Comparison of ENCODE assay signal across 22 cellular contexts in the genomic region with DNA sequence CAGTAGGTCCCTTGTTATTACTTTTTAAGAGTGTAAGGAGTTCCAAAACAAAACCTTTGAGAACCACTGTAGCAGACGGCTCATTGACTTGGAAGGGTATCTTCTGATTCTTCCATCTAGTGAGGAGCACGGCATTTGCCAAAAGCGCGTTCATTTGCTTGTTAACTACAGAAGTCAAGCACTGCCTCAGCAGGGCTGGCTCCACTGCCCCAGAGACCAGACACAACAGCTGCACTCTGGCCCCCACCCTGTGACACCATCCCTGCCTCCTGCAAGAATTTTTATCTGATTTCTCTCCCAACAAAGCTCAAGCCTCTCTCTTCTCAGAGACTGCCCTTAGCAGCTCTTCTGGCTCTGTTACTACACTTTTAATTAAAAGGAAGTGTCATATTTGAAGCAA.
"Had no signal": no experiment of that assay in that cellular context is flagged by ENCODE, and none has a peak within 500 bp of the region (broad histone marks: within the 10 kb centered on the region; RNA-seq: fewer than 3 reads in every experiment).

No MANE protein-coding gene starts in this region.

- H3K9me3 ChIP-seq: gastrocnemius medialis, heart left ventricle, mucosa of descending colon, psoas muscle, stomach, testis, upper lobe of left lung had no signal

- H3K4me3 ChIP-seq: gastrocnemius medialis, heart left ventricle, lung, mucosa of descending colon, psoas muscle, stomach, testis, upper lobe of left lung had no signal

- H3K36me3 ChIP-seq: brain microvascular endothelial cell, gastrocnemius medialis, heart left ventricle, stomach, upper lobe of left lung had no signal

- H3K27ac ChIP-seq: brain microvascular endothelial cell, gastrocnemius medialis, heart left ventricle, psoas muscle, stomach, testis, upper lobe of left lung had no signal

- H3K27me3 ChIP-seq: brain microvascular endothelial cell, gastrocnemius medialis, heart left ventricle, stomach, testis, upper lobe of left lung had no signal

- ATAC-seq: activated T-cell treated with anti-CD3 and anti-CD28 coated beads, Interleukin-2, amount 50 U/mL, for 72 hours; gastrocnemius medialis; mucosa of descending colon; natural killer cell; sciatic nerve; T-helper 17 cell; WTC11 had no signal

- DNase-seq: activated CD4-positive, alpha-beta memory T cell treated with anti-CD3 and anti-CD28 coated beads, Interleukin-2, amount 10 ng/mL, durations not matched to agents 7 days and 5 days; activated CD4-positive, alpha-beta T cell treated with anti-CD3 and anti-CD28 coated beads for 4 hours; activated naive CD4-positive, alpha-beta T cell; activated T-cell treated with anti-CD3 and anti-CD28 coated beads, Interleukin-2, amount 50 U/mL, for 72 hours; anterior cingulate cortex; brain microvascular endothelial cell; endodermal cell; gastrocnemius medialis; immature natural killer cell; mucosa of descending colon; natural killer cell; psoas muscle; stimulated activated CD4-positive, alpha-beta T cell treated with anti-CD3 and anti-CD28 coated beads, Interleukin-12 subunit alpha, Interleukin-12 subunit beta, amount 100 ng/mL, for 4 hours; stimulated activated CD4-positive, alpha-beta T cell treated with anti-CD3 and anti-CD28 coated beads, Interleukin-2, amount 100 ng/mL, for 24 hours; stomach; T-helper 17 cell; testis; upper lobe of left lung had no signal

- H3K4me1 ChIP-seq: gastrocnemius medialis, heart left ventricle, psoas muscle, stomach, testis, upper lobe of left lung had no signal
